Comparison of ENCODE assay signal across 9 cellular contexts in genomic region chr4:100823066-100823992, GRCh38.
A peak's percentile ranks its signal among the peaks of the same experiment; 100 is the strongest.
DNase-seq lines count a peak whose midpoint lies in the region; ATAC-seq, FAIRE-seq and TF ChIP-seq lines count a peak whose summit lies in the region.
"Had no signal": no experiment of that assay in that cellular context is flagged by ENCODE, and none has a peak within 500 bp of the region (broad histone marks: within the 10 kb centered on the region; RNA-seq: fewer than 3 reads in every experiment).

No MANE protein-coding gene starts in this region.

- intact Hi-C loops in testis (cut with DNase I; ENCODE audit: low total_unique reads) (no loop called here), Calu3 (cut with micrococcal nuclease; ENCODE audit: unreplicated experiment) (no loop called here)

- H3K36me3 Mint-ChIP-seq in effector memory CD8-positive, alpha-beta T cell (ENCODE audit: insufficient read depth), result no peaks in the 10 kb centered on the region
- H3K36me3 Mint-ChIP-seq in Calu3 (ENCODE audit: insufficient read depth, unreplicated experiment), result no peaks in the 10 kb centered on the region

- H3K4me1 Mint-ChIP-seq in effector memory CD8-positive, alpha-beta T cell (ENCODE audit: low read depth in 2 of 2), result no peaks in the 10 kb centered on the region
- peaks cover 12% of the 10 kb centered on the region for H3K4me1 Mint-ChIP-seq in Calu3 (ENCODE audit: low read depth, unreplicated experiment)

- WGBS in A549 (ENCODE audit: missing lambda C conversion rate), result 39% methylated on average over 4 of the region's 4 CpGs
- 82 to 95% methylated on average over 4 of the region's 4 CpGs for WGBS in testis, 2 donors

- no peak overlapping the region for H3K27ac Mint-ChIP-seq in effector memory CD8-positive, alpha-beta T cell
- H3K27ac Mint-ChIP-seq in Calu3 (ENCODE audit: unreplicated experiment), result no peak overlapping the region

- peak in 1 of 2 experiments; percentile 39 for DNase-seq in A549 (ENCODE audit: low read depth in 1 of 2, low spot score in 1 of 2)
- peak; percentile 50 to 56 for DNase-seq in activated T-cell treated with anti-CD3 and anti-CD28 coated beads, Interleukin-2, amount 50 U/mL, for 48 hours
- no peak for DNase-seq in NAMALWA (ENCODE audit: low spot score)
- DNase-seq in effector memory CD8-positive, alpha-beta T cell, result no peak
- DNase-seq in testis, result no peak
- DNase-seq in Calu3, result no peak

- H3K9me3 ChIP-seq in A549, result no peaks in the 10 kb centered on the region
- no peaks in the 10 kb centered on the region for H3K9me3 ChIP-seq in testis
- H3K9me3 ChIP-seq: thoracic aorta had no signal

- peak overlapping the region; percentile 55 for H3K4me2 ChIP-seq in A549

- H3K4me3 Mint-ChIP-seq in effector memory CD8-positive, alpha-beta T cell, result no peak overlapping the region
- no peak overlapping the region for H3K4me3 Mint-ChIP-seq in Calu3 (ENCODE audit: low read depth, unreplicated experiment)

- no TSS peak for BruUV-seq in Calu3 (replicated peaks; lab: Mats Ljungman, UMichigan)

- TF ChIP-seq CTCF in A549 (IDR thresholded peaks at IDR 0.05) (no peak), testis (IDR thresholded peaks at IDR 0.05) (no peak), Calu3 (IDR thresholded peaks at IDR 0.05; ENCODE audit: unreplicated experiment) (no peak)

- CTCF ChIA-PET in A549 (lab: Yijun Ruan, JAX) (no interaction called here), Calu3 (lab: Charles Lee) (interaction anchor here (0.5 to 0.6 kb wide), 2 partner anchors 266 to 1664 kb away, joined by 3 read pairs; no protein-coding TSS in a partner anchor)

- no peak for TF ChIP-seq RAD21 in A549 (conservative IDR thresholded peaks at IDR 0.05 in 1 of 2, IDR thresholded peaks at IDR 0.05 in 1 of 2)

- TF ChIP-seq POLR2A in A549 (IDR thresholded peaks at IDR 0.05; ENCODE audit: low read length) (no peak), testis (IDR thresholded peaks at IDR 0.05) (no peak)

- POLR2A ChIA-PET in A549 (lab: Yijun Ruan, JAX), result interaction anchor here (1.0 kb wide), 1 partner anchor 17 kb away, joined by 3 read pairs; no protein-coding TSS in a partner anchor

- FAIRE-seq in A549 (lab: Jason Lieb, UNC), result no peak

- H3K27ac ChIP-seq in A549 (no peak overlapping the region), testis (no peak overlapping the region)
- H3K27ac ChIP-seq: thoracic aorta had no signal

- peaks cover 15% of the 10 kb centered on the region for H3K4me1 ChIP-seq in A549
- no peaks in the 10 kb centered on the region for H3K4me1 ChIP-seq in testis

- H3K4me3 ChIP-seq in A549 (no peak overlapping the region), testis (no peak overlapping the region)
- H3K4me3 ChIP-seq: thoracic aorta had no signal

- no peaks in the 10 kb centered on the region for H3K27me3 ChIP-seq in testis

- no peaks in the 10 kb centered on the region for H3K36me3 ChIP-seq in testis (ENCODE audit: low read depth, missing control alignments)
- H3K36me3 ChIP-seq: thoracic aorta had no signal

- H3K9me3 Mint-ChIP-seq in effector memory CD8-positive, alpha-beta T cell, result no peaks in the 10 kb centered on the region
- H3K9me3 Mint-ChIP-seq in Calu3 (ENCODE audit: low read depth, unreplicated experiment), result peaks cover under 1% of the 10 kb centered on the region

- H3K27me3 Mint-ChIP-seq in effector memory CD8-positive, alpha-beta T cell, result no peaks in the 10 kb centered on the region
- H3K27me3 Mint-ChIP-seq in Calu3 (ENCODE audit: unreplicated experiment), result no peaks in the 10 kb centered on the region

- ATAC-seq in A549 (peak; percentile 34 to 73; a peak in 4 of 6 replicates), GM18907 (IDR thresholded peaks at IDR 0.05; ENCODE audit: unreplicated experiment) (peak; percentile 90), HG03039 (IDR thresholded peaks at IDR 0.05; ENCODE audit: unreplicated experiment) (peak; percentile 82)
- no peak for ATAC-seq in effector memory CD8-positive, alpha-beta T cell (replicated peaks)

- TF ChIP-seq EP300 in A549 (IDR thresholded peaks at IDR 0.05), result no peak

TF ChIP-seq in A549, 52 proteins besides CTCF, POLR2A, EP300 and RAD21:
- TF ChIP-seq PHF8 (IDR thresholded peaks at IDR 0.05; ENCODE audit: borderline replicate concordance, low read depth), result no peak
- no peak for TF ChIP-seq BHLHE40 (IDR thresholded peaks at IDR 0.05; ENCODE audit: low read depth, low read length)
- no peak for TF ChIP-seq NPAS2 (CRISPR knock-in tag; IDR thresholded peaks at IDR 0.05; ENCODE audit: borderline replicate concordance)
- no peak for TF ChIP-seq REST (IDR thresholded peaks at IDR 0.05)
- no peak for TF ChIP-seq FOXS1 (CRISPR knock-in tag; IDR thresholded peaks at IDR 0.05)
- no peak for TF ChIP-seq TFCP2L1 (CRISPR knock-in tag; IDR thresholded peaks at IDR 0.05)
- no peak for TF ChIP-seq SMC3 (IDR thresholded peaks at IDR 0.05)
- peak; percentile 27; the same call in 1 of the 2 replicates for TF ChIP-seq JUNB (IDR thresholded peaks at IDR 0.05)
- peak; percentile 31 for TF ChIP-seq MAFK (IDR thresholded peaks at IDR 0.05; ENCODE audit: partially characterized antibody)
- no peak for TF ChIP-seq KDM1A (IDR thresholded peaks at IDR 0.05; ENCODE audit: low read depth)
- no peak for TF ChIP-seq ZSCAN20 (CRISPR knock-in tag; IDR thresholded peaks at IDR 0.05)
- TF ChIP-seq ZC3H11A (IDR thresholded peaks at IDR 0.05), result no peak
- no peak for TF ChIP-seq FOSL2 (IDR thresholded peaks at IDR 0.05)
- TF ChIP-seq FOSL2 (CRISPR knock-in tag; IDR thresholded peaks at IDR 0.05), result 0 out of 2 replicates have a peak, but pooled peaks have one; percentile 5
- no peak for TF ChIP-seq KDM5A (IDR thresholded peaks at IDR 0.05)
- no peak for TF ChIP-seq RNF2 (IDR thresholded peaks at IDR 0.05; ENCODE audit: borderline replicate concordance, low read depth)
- no peak for TF ChIP-seq RCOR1 (IDR thresholded peaks at IDR 0.05; ENCODE audit: low read depth, low read length)
- TF ChIP-seq ELK1 (IDR thresholded peaks at IDR 0.05; ENCODE audit: low read depth, low read length), result no peak

Comparison
In these comparisons a context has a peak if more than half of its experiments do, and no peak if none do; other contexts are left out.
1. DNase-seq: peak in activated T-cell treated with anti-CD3 and anti-CD28 coated beads, Interleukin-2, amount 50 U/mL, for 48 hours (2 of 2); none in NAMALWA (single experiment), effector memory CD8-positive, alpha-beta T cell (0 of 3), testis (single experiment) and Calu3 (single experiment).